ENCODE assay signal across 22 cellular contexts in genomic region chr20:31641391-31641790, GRCh38. TPM values are rescaled to one million over a fixed set of nuclear protein-coding genes. Genes with fewer than 3 reads are reported as not detected.
DNase-seq lines count a peak whose midpoint lies in the region; ATAC-seq, FAIRE-seq and TF ChIP-seq lines count a peak whose summit lies in the region.
"Had no signal": no experiment of that assay in that cellular context is flagged by ENCODE, and none has a peak within 500 bp of the region (broad histone marks: within the 10 kb centered on the region; RNA-seq: fewer than 3 reads in every experiment).

No MANE protein-coding gene starts in this region.

- BruUV-seq in HepG2 (replicated peaks; lab: Mats Ljungman, UMichigan) = no TSS peak

- peaks cover 5% of the 10 kb centered on the region for H3K4me1 Mint-ChIP-seq in activated T-helper 17 cell treated with anti-CD3 and anti-CD28 coated beads, Interleukin-2, amount 50 U/mL, for 72 hours
- H3K4me1 Mint-ChIP-seq in natural killer cell treated with Interleukin-12 subunit alpha and Interleukin-12 subunit beta and Interleukin-15 and Interleukin-18, amount 100 ng/mL, for 72 hours (ENCODE audit: low read depth in 2 of 2) = peaks cover 8 to 15% of the 10 kb centered on the region in 2 donors

- TF ChIP-seq EP300 in HepG2 (IDR thresholded peaks at IDR 0.05; ENCODE audit: low read depth in 2 of 2, low read length in 2 of 2) = no peak
- TF ChIP-seq EP300 in HepG2 (CRISPR knock-in tag; IDR thresholded peaks at IDR 0.05; ENCODE audit: borderline replicate concordance) = no peak

- H3K4me3 Mint-ChIP-seq in activated T-helper 17 cell treated with anti-CD3 and anti-CD28 coated beads, Interleukin-2, amount 50 U/mL, for 72 hours = no peak overlapping the region
- H3K4me3 Mint-ChIP-seq in natural killer cell treated with Interleukin-12 subunit alpha and Interleukin-12 subunit beta and Interleukin-15 and Interleukin-18, amount 100 ng/mL, for 72 hours = no peak overlapping the region
- H3K4me3 Mint-ChIP-seq: CD8-positive, alpha-beta T cell; HFFc6 had no signal

- H3K36me3 Mint-ChIP-seq in activated T-helper 17 cell treated with anti-CD3 and anti-CD28 coated beads, Interleukin-2, amount 50 U/mL, for 72 hours (ENCODE audit: low read depth) = no peaks in the 10 kb centered on the region
- no peaks in the 10 kb centered on the region for H3K36me3 Mint-ChIP-seq in natural killer cell treated with Interleukin-12 subunit alpha and Interleukin-12 subunit beta and Interleukin-15 and Interleukin-18, amount 100 ng/mL, for 72 hours
- H3K36me3 Mint-ChIP-seq: CD8-positive, alpha-beta T cell had no signal

- H2AFZ ChIP-seq in HepG2 (ENCODE audit: low read length) = no peak overlapping the region

- FAIRE-seq in HepG2 (lab: Jason Lieb, UNC) (peak; percentile 12), RCC 7860 (lab: Jason Lieb, UNC) (no peak)

- CTCF ChIA-PET in HepG2 (lab: Yijun Ruan, JAX; ENCODE audit: low intra/inter-chr PET ratio, low total read pairs) = no interaction called here

- POLR2A ChIA-PET in HepG2 (lab: Yijun Ruan, JAX) = interaction anchor here (0.7 to 1.6 kb wide), 4 partner anchors 23 to 98 kb away, joined by 3 to 5 read pairs (median 4); partner anchors contain the start of gene TPX2

- no peak for ATAC-seq in HepG2
- ATAC-seq in right lobe of liver = no peak
- peak; percentile 44 for ATAC-seq in activated T-helper 17 cell treated with anti-CD3 and anti-CD28 coated beads, Interleukin-2, amount 50 U/mL, for 72 hours (replicated peaks)
- ATAC-seq in natural killer cell treated with Interleukin-12 subunit alpha and Interleukin-12 subunit beta and Interleukin-15 and Interleukin-18, amount 100 ng/mL, for 72 hours = peak; percentile 54 to 70
- ATAC-seq: CD8-positive, alpha-beta T cell; Right ventricle myocardium inferior had no signal

- TF ChIP-seq POLR2A in HepG2 (IDR thresholded peaks at IDR 0.05; ENCODE audit: insufficient read depth in 1 of 2, low read depth in 2 of 2, low read length in 2 of 2) (no peak), right lobe of liver (IDR thresholded peaks at IDR 0.05) (no peak)

- H3K27ac ChIP-seq in HepG2 (ENCODE audit: extremely low read length, insufficient read depth, low read length) (no peak overlapping the region), right lobe of liver (no peak overlapping the region)
- H3K27ac ChIP-seq: BLaER1, Peyer's patch had no signal

- H3K27ac Mint-ChIP-seq in activated T-helper 17 cell treated with anti-CD3 and anti-CD28 coated beads, Interleukin-2, amount 50 U/mL, for 72 hours = no peak overlapping the region
- no peak overlapping the region for H3K27ac Mint-ChIP-seq in natural killer cell treated with Interleukin-12 subunit alpha and Interleukin-12 subunit beta and Interleukin-15 and Interleukin-18, amount 100 ng/mL, for 72 hours
- H3K27ac Mint-ChIP-seq: CD8-positive, alpha-beta T cell; HFFc6 had no signal

- H3K27me3 ChIP-seq in HepG2 (ENCODE audit: control insufficient read depth in 1 of 2, insufficient read depth in 2 of 2, low read length in 2 of 2) (peaks cover 13 to 31% of the 10 kb centered on the region in 2 experiments; a peak in 3 of 5 replicates), right lobe of liver (no peaks in the 10 kb centered on the region)
- H3K27me3 ChIP-seq: BLaER1, Peyer's patch had no signal

- H3K9me3 Mint-ChIP-seq in activated T-helper 17 cell treated with anti-CD3 and anti-CD28 coated beads, Interleukin-2, amount 50 U/mL, for 72 hours = no peaks in the 10 kb centered on the region
- no peaks in the 10 kb centered on the region for H3K9me3 Mint-ChIP-seq in natural killer cell treated with Interleukin-12 subunit alpha and Interleukin-12 subunit beta and Interleukin-15 and Interleukin-18, amount 100 ng/mL, for 72 hours
- H3K9me3 Mint-ChIP-seq: CD8-positive, alpha-beta T cell; HFFc6 had no signal

- in situ Hi-C loops in HepG2 (cut with HindIII; ENCODE audit: extremely low pct_ligation_motif_present, low pct_unique_long_range_greater_than_20kb) = no loop called here

- H3K4me1 ChIP-seq in HepG2 (ENCODE audit: insufficient read depth, low read length) = peaks cover 32% of the 10 kb centered on the region
- no peaks in the 10 kb centered on the region for H3K4me1 ChIP-seq in right lobe of liver
- H3K4me1 ChIP-seq: Peyer's patch had no signal

- H3K27me3 Mint-ChIP-seq in activated T-helper 17 cell treated with anti-CD3 and anti-CD28 coated beads, Interleukin-2, amount 50 U/mL, for 72 hours = peaks cover 14% of the 10 kb centered on the region
- peaks cover 24 to 36% of the 10 kb centered on the region in 2 donors for H3K27me3 Mint-ChIP-seq in natural killer cell treated with Interleukin-12 subunit alpha and Interleukin-12 subunit beta and Interleukin-15 and Interleukin-18, amount 100 ng/mL, for 72 hours

- H3K9me3 ChIP-seq in HepG2 (ENCODE audit: low read length) (no peaks in the 10 kb centered on the region), right lobe of liver (no peaks in the 10 kb centered on the region)
- H3K9me3 ChIP-seq: BLaER1, Peyer's patch had no signal

- DNase-seq in HepG2 (ENCODE audit: low spot score) (no peak), right lobe of liver (no peak), RCC 7860 (ENCODE audit: low spot score) (no peak), GF-D8 (lab: John Stamatoyannopoulos, UW) (no peak), medulla oblongata (ENCODE audit: extremely low spot score) (no peak)
- no peak for DNase-seq in natural killer cell treated with Interleukin-12 subunit alpha and Interleukin-12 subunit beta and Interleukin-15 and Interleukin-18, amount 100 ng/mL, for 72 hours (ENCODE audit: low spot score)
- DNase-seq: Calu3; CD8-positive, alpha-beta T cell; DMS53; EL; H7; HFFc6; NCI-H1417 treated with DMSO at 0.1 percent for 48 hours; NCI-H187 treated with DMSO at 0.1 percent for 48 hours; NCI-H345; NCI-H524 treated with DMSO at 0.1 percent for 48 hours; Peyer's patch had no signal

- TF ChIP-seq CTCF in HepG2 (CRISPR knock-in tag; IDR thresholded peaks at IDR 0.05) = no peak
- TF ChIP-seq CTCF in right lobe of liver (IDR thresholded peaks at IDR 0.05) = no peak

- no peaks in the 10 kb centered on the region for H3K79me2 ChIP-seq in HepG2 (ENCODE audit: insufficient read depth, low read length)

- no peak overlapping the region for H3K9ac ChIP-seq in HepG2 (ENCODE audit: insufficient read depth, low read depth, low read length)
- H3K9ac ChIP-seq: BLaER1 had no signal

- H4K20me1 ChIP-seq in HepG2 (ENCODE audit: insufficient read depth, low read length) = no peaks in the 10 kb centered on the region
- H4K20me1 ChIP-seq: BLaER1 had no signal

- no peaks in the 10 kb centered on the region for H3K36me3 ChIP-seq in HepG2 (replicated peaks in 1 of 2; ENCODE audit: control insufficient read depth in 1 of 2, insufficient read depth in 2 of 2, low read length in 2 of 2)
- no peaks in the 10 kb centered on the region for H3K36me3 ChIP-seq in right lobe of liver
- H3K36me3 ChIP-seq: BLaER1, Peyer's patch had no signal

- WGBS in HepG2 (ENCODE audit: low lambda C conversion rate) = 66% methylated on average over 6 of the region's 6 CpGs
- 80% methylated on average over 2 of the region's 6 CpGs for WGBS in right lobe of liver (ENCODE audit: insufficient coverage, low coverage, low lambda C conversion rate, missing lambda C conversion rate)

- H3K4me2 ChIP-seq in HepG2 (ENCODE audit: low read depth, low read length) = no peak overlapping the region
- H3K4me2 ChIP-seq: BLaER1 had no signal

- no peak for TF ChIP-seq RAD21 in HepG2 (CRISPR knock-in tag; IDR thresholded peaks at IDR 0.05)

- intact Hi-C loops in HepG2 (cut with micrococcal nuclease; ENCODE audit: unreplicated experiment) = no loop called here
- intact Hi-C loops in right lobe of liver (cut with DNase I) = no loop called here

- H3K4me3 ChIP-seq in HepG2 (replicated peaks in 1 of 3; ENCODE audit: insufficient read depth in 1 of 3, low read depth in 2 of 3, low read length in 3 of 3) = no peak overlapping the region
- H3K4me3 ChIP-seq in right lobe of liver = no peak overlapping the region
- H3K4me3 ChIP-seq: BLaER1, Peyer's patch had no signal

RNA-seq across cellular contexts. Expression of gene COX4I2, which starts 3.7 kb away (rescaled TPM):
- total RNA-seq in HepG2 (2016; rRNA removed; fragmentation: Illumina TruSeq; extraction: Trizol) (not detected in 2 replicates), right lobe of liver (not detected)
- total RNA-seq in HepG2 (2016; cell fraction: cytosol; rRNA removed; fragmentation: Illumina TruSeq; extraction: Trizol; ENCODE audit: low read depth) = not detected in 2 replicates
- not detected in 2 replicates for total RNA-seq in HepG2 (2016; cell fraction: insoluble cytoplasmic fraction; rRNA removed; fragmentation: Illumina TruSeq; extraction: Trizol)
- not detected in 2 replicates for total RNA-seq in HepG2 (2016; cell fraction: membrane; rRNA removed; fragmentation: Illumina TruSeq; extraction: Trizol)
- not detected in 2 replicates for total RNA-seq in HepG2 (2016; cell fraction: nucleus; rRNA removed; fragmentation: Illumina TruSeq; extraction: Trizol)
- 0.74 and 1.1 TPM in 2 replicates for polyA plus RNA-seq in HepG2 (2011; rRNA removed)
- polyA plus RNA-seq in HepG2 (2011; cell fraction: cytosol; rRNA removed) = 0.97 and 1.4 TPM in 2 replicates
- 0.31 TPM in 1 of 2 replicates, not detected in the other for polyA plus RNA-seq in HepG2 (2011; cell fraction: nucleus; rRNA removed)
- 0.61 and 0.68 TPM in 2 replicates for polyA plus RNA-seq in HepG2 (2012)
- not detected in 2 replicates for polyA plus RNA-seq in HepG2 (2016; cell fraction: cytosol; fragmentation: Illumina TruSeq; extraction: Trizol; ENCODE audit: low read depth)
- polyA plus RNA-seq in HepG2 (2016; cell fraction: insoluble cytoplasmic fraction; fragmentation: Illumina TruSeq; extraction: Trizol; ENCODE audit: low read depth) = not detected in 2 replicates
- polyA plus RNA-seq in HepG2 (2016; cell fraction: membrane; fragmentation: Illumina TruSeq; extraction: Trizol; ENCODE audit: low read depth) = not detected in 2 replicates
- not detected in 2 replicates for polyA plus RNA-seq in HepG2 (2016; cell fraction: nucleus; fragmentation: Illumina TruSeq; extraction: Trizol; ENCODE audit: insufficient read depth, low read depth)
- polyA minus RNA-seq in HepG2 (2011; rRNA and poly(A)+ RNA removed; ENCODE audit: low replicate concordance) = not detected in 2 replicates
- not detected in 2 replicates for polyA minus RNA-seq in HepG2 (2011; cell fraction: cytosol; rRNA and poly(A)+ RNA removed)
- not detected in 2 replicates for polyA minus RNA-seq in HepG2 (2011; cell fraction: nucleus; rRNA and poly(A)+ RNA removed)
- not detected for total RNA-seq in activated T-helper 17 cell treated with anti-CD3 and anti-CD28 coated beads, Interleukin-2, amount 50 U/mL, for 72 hours
- total RNA-seq in natural killer cell treated with Interleukin-12 subunit alpha and Interleukin-12 subunit beta and Interleukin-15 and Interleukin-18, amount 100 ng/mL, for 72 hours = not detected
- total RNA-seq: A673; Calu3; CD8-positive, alpha-beta T cell; HFFc6; MCF 10A had no signal

RNA-seq across cellular contexts. Expression of gene ID1, which starts 36.3 kb away (rescaled TPM):
- 315 and 419 TPM in 2 replicates for total RNA-seq in HepG2 (2016; rRNA removed; fragmentation: Illumina TruSeq; extraction: Trizol)
- total RNA-seq in HepG2 (2016; cell fraction: cytosol; rRNA removed; fragmentation: Illumina TruSeq; extraction: Trizol; ENCODE audit: low read depth) = 421 and 422 TPM in 2 replicates
- total RNA-seq in HepG2 (2016; cell fraction: insoluble cytoplasmic fraction; rRNA removed; fragmentation: Illumina TruSeq; extraction: Trizol) = 297 and 421 TPM in 2 replicates
- 329 and 339 TPM in 2 replicates for total RNA-seq in HepG2 (2016; cell fraction: membrane; rRNA removed; fragmentation: Illumina TruSeq; extraction: Trizol)
- total RNA-seq in HepG2 (2016; cell fraction: nucleus; rRNA removed; fragmentation: Illumina TruSeq; extraction: Trizol) = 273 and 295 TPM in 2 replicates
- 258 and 320 TPM in 2 replicates for polyA plus RNA-seq in HepG2 (2011; rRNA removed)
- 494 and 1,223 TPM in 2 replicates for polyA plus RNA-seq in HepG2 (2011; cell fraction: cytosol; rRNA removed)
- 541 and 1,398 TPM in 2 replicates for polyA plus RNA-seq in HepG2 (2011; cell fraction: nucleus; rRNA removed)
- 119 and 147 TPM in 2 replicates for polyA plus RNA-seq in HepG2 (2012)
- polyA plus RNA-seq in HepG2 (2016; cell fraction: cytosol; fragmentation: Illumina TruSeq; extraction: Trizol; ENCODE audit: low read depth) = 99.0 and 102 TPM in 2 replicates
- polyA plus RNA-seq in HepG2 (2016; cell fraction: insoluble cytoplasmic fraction; fragmentation: Illumina TruSeq; extraction: Trizol; ENCODE audit: low read depth) = 273 and 282 TPM in 2 replicates
- polyA plus RNA-seq in HepG2 (2016; cell fraction: membrane; fragmentation: Illumina TruSeq; extraction: Trizol; ENCODE audit: low read depth) = 104 TPM in 2 replicates
- polyA plus RNA-seq in HepG2 (2016; cell fraction: nucleus; fragmentation: Illumina TruSeq; extraction: Trizol; ENCODE audit: insufficient read depth, low read depth) = 496 and 499 TPM in 2 replicates
- 259 and 709 TPM in 2 replicates for polyA minus RNA-seq in HepG2 (2011; rRNA and poly(A)+ RNA removed; ENCODE audit: low replicate concordance)
- polyA minus RNA-seq in HepG2 (2011; cell fraction: cytosol; rRNA and poly(A)+ RNA removed) = 242 and 434 TPM in 2 replicates
- polyA minus RNA-seq in HepG2 (2011; cell fraction: nucleus; rRNA and poly(A)+ RNA removed) = 194 and 456 TPM in 2 replicates
- 100 to 1,000 TPM in 2 of 6 experiments, 10 to 100 TPM in 4; 12.9 to 300 (median 35.0) TPM for total RNA-seq in right lobe of liver
- total RNA-seq in activated T-helper 17 cell treated with anti-CD3 and anti-CD28 coated beads, Interleukin-2, amount 50 U/mL, for 72 hours = 1 to 10 TPM; 2.9 to 5.3 TPM
- 1 to 10 TPM in 1 of 2 donors, under 1 TPM in 1; 0.52 to 1.4 TPM for total RNA-seq in natural killer cell treated with Interleukin-12 subunit alpha and Interleukin-12 subunit beta and Interleukin-15 and Interleukin-18, amount 100 ng/mL, for 72 hours

Comparison
In these comparisons a context has a peak if more than half of its experiments do, and no peak if none do; other contexts are left out.
1. ATAC-seq: peak in activated T-helper 17 cell treated with anti-CD3 and anti-CD28 coated beads, Interleukin-2, amount 50 U/mL, for 72 hours (single experiment) and natural killer cell treated with Interleukin-12 subunit alpha and Interleukin-12 subunit beta and Interleukin-15 and Interleukin-18, amount 100 ng/mL, for 72 hours (2 of 2); none in HepG2 (single experiment) and right lobe of liver (0 of 4).